In the genomic region with DNA sequence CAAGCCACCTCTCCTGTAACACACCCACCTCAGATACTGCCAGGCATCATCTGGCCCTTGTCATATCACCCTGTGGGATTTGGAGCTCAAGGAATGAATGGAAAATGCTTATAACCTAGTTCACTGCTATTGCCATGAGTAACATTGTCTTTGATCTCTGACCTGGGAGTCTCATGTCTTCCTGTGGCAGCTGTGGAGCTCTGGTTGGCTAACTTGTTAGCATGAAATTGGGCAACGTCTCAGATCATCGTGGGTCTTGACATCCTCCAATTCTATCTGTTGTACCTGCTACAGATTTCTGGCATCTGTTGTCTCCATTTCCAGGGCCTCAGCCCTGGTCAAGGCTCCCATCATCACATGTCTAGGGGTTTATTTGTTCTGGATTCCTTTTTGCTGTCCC, we compare ENCODE assay signal across 1 cellular context.
TF ChIP-seq lines count a peak whose summit lies in the region.

No MANE protein-coding gene starts in this region.

TF ChIP-seq in IMR-90, 13 proteins besides CTCF, POLR2A, EP300 and RAD21:
- peak; percentile 37 for TF ChIP-seq CEBPB (IDR thresholded peaks at IDR 0.05; ENCODE audit: low read depth, low read length)
- no peak for TF ChIP-seq NFE2L2 (IDR thresholded peaks at IDR 0.05; ENCODE audit: low read depth, low read length)
- no peak for TF ChIP-seq RFX5 (IDR thresholded peaks at IDR 0.05; ENCODE audit: low read depth, low read length)
